In genomic region chr12:110903511-110903910, GRCh38 we compare ENCODE assay signal across 40 cellular contexts. TPM values are rescaled to one million over a fixed set of nuclear protein-coding genes. Genes with fewer than 3 reads are reported as not detected.
"Had no signal": no experiment of that assay in that cellular context is flagged by ENCODE, and none has a peak within 500 bp of the region (broad histone marks: within the 10 kb centered on the region; RNA-seq: fewer than 3 reads in every experiment).

No MANE protein-coding gene starts in this region.

- H3K9me3 Mint-ChIP-seq: activated CD4-positive, alpha-beta memory T cell treated with anti-CD3 and anti-CD28 coated beads, Interleukin-2, amount 10 ng/mL, durations not matched to agents 7 days and 5 days; activated CD4-positive, alpha-beta T cell treated with anti-CD3 and anti-CD28 coated beads, Interleukin-2, amount 10 ng/mL, durations not matched to agents 7 days and 5 days; activated naive CD4-positive, alpha-beta T cell treated with anti-CD3 and anti-CD28 coated beads, Interleukin-2, amount 10 ng/mL, durations not matched to agents 7 days and 5 days; activated naive CD4-positive, alpha-beta T cell treated with anti-CD3 and anti-CD28 coated beads, Interleukin-2, amount 50 U/mL, for 24 hours; activated naive CD8-positive, alpha-beta T cell treated with anti-CD3 and anti-CD28 coated beads, Interleukin-2, amount 10 ng/mL, durations not matched to agents 7 days and 5 days; activated naive CD8-positive, alpha-beta T cell treated with anti-CD3 and anti-CD28 coated beads, Interleukin-2, amount 50 U/mL, for 24 hours; activated T-cell treated with anti-CD3 and anti-CD28 coated beads, Interleukin-2, amount 50 U/mL, for 24 hours; activated T-helper 2 cell treated with anti-CD3 and anti-CD28 coated beads, Interferon-gamma antibody, Interleukin-2, Interleukin-4, amounts not matched to agents 10 μg/mL and 5 μg/mL and 100 μg/mL, durations not matched to agents 14 hours and 24 hours and 36 hours; central memory CD8-positive, alpha-beta T cell; T-helper 2 cell treated with Interferon-gamma antibody and Interleukin-4, amounts not matched to agents 5 μg/mL and 100 μg/mL, for 36 hours had no signal

- H3K27me3 Mint-ChIP-seq: activated CD4-positive, alpha-beta T cell treated with anti-CD3 and anti-CD28 coated beads for 36 hours; activated naive CD4-positive, alpha-beta T cell treated with anti-CD3 and anti-CD28 coated beads, Interleukin-2, amount 50 U/mL, for 24 hours; activated naive CD8-positive, alpha-beta T cell; activated naive CD8-positive, alpha-beta T cell treated with anti-CD3 and anti-CD28 coated beads, Interleukin-2, amount 50 U/mL, for 24 hours; activated T-cell treated with anti-CD3 and anti-CD28 coated beads, Interleukin-2, amount 50 U/mL, for 24 hours; central memory CD8-positive, alpha-beta T cell had no signal

- H3K27me3 ChIP-seq: ascending aorta, cardiac muscle cell had no signal

- H3K4me3 ChIP-seq: ascending aorta, cardiac muscle cell had no signal

- H3K36me3 ChIP-seq: ascending aorta, cardiac muscle cell had no signal

- H3K27ac ChIP-seq: ascending aorta, cardiac muscle cell, VCaP had no signal

- H3K9me3 ChIP-seq: ascending aorta had no signal

- ATAC-seq: activated CD4-positive, alpha-beta T cell treated with anti-CD3 and anti-CD28 coated beads for 36 hours; activated CD4-positive, CD25-positive, alpha-beta regulatory T cell treated with anti-CD3 and anti-CD28 coated beads, Interleukin-2, amount 50 U/mL, for 24 hours; activated CD8-positive, alpha-beta memory T cell treated with anti-CD3 and anti-CD28 coated beads, Interleukin-2, amount 10 ng/mL, durations not matched to agents 7 days and 5 days; activated CD8-positive, alpha-beta T cell treated with anti-CD3 and anti-CD28 coated beads, Interleukin-2, amount 10 ng/mL, durations not matched to agents 7 days and 5 days; activated naive CD8-positive, alpha-beta T cell treated with anti-CD3 and anti-CD28 coated beads, Interleukin-2, amount 50 U/mL, for 24 hours had no signal

- H3K36me3 Mint-ChIP-seq: activated CD8-positive, alpha-beta memory T cell treated with anti-CD3 and anti-CD28 coated beads, Interleukin-2, amount 10 ng/mL, durations not matched to agents 7 days and 5 days; activated naive CD4-positive, alpha-beta T cell treated with anti-CD3 and anti-CD28 coated beads, Interleukin-2, amount 10 ng/mL, durations not matched to agents 7 days and 5 days; activated naive CD4-positive, alpha-beta T cell treated with anti-CD3 and anti-CD28 coated beads, Interleukin-2, amount 50 U/mL, for 24 hours; activated naive CD8-positive, alpha-beta T cell; activated naive CD8-positive, alpha-beta T cell treated with anti-CD3 and anti-CD28 coated beads, Interleukin-2, amount 10 ng/mL, durations not matched to agents 7 days and 5 days; brain had no signal

- H3K27ac Mint-ChIP-seq: activated CD4-positive, alpha-beta memory T cell treated with anti-CD3 and anti-CD28 coated beads, Interleukin-2, amount 10 ng/mL, durations not matched to agents 7 days and 5 days; activated CD4-positive, alpha-beta T cell treated with anti-CD3 and anti-CD28 coated beads for 36 hours; activated CD4-positive, alpha-beta T cell treated with anti-CD3 and anti-CD28 coated beads, Interleukin-2, amount 10 ng/mL, durations not matched to agents 7 days and 5 days; activated CD8-positive, alpha-beta memory T cell treated with anti-CD3 and anti-CD28 coated beads, Interleukin-2, amount 10 ng/mL, durations not matched to agents 7 days and 5 days; activated CD8-positive, alpha-beta T cell treated with anti-CD3 and anti-CD28 coated beads, Interleukin-2, amount 10 ng/mL, durations not matched to agents 7 days and 5 days; activated naive CD4-positive, alpha-beta T cell treated with anti-CD3 and anti-CD28 coated beads, Interleukin-2, amount 10 ng/mL, durations not matched to agents 7 days and 5 days; activated naive CD4-positive, alpha-beta T cell treated with anti-CD3 and anti-CD28 coated beads, Interleukin-2, amount 50 U/mL, for 24 hours; activated naive CD8-positive, alpha-beta T cell; activated naive CD8-positive, alpha-beta T cell treated with anti-CD3 and anti-CD28 coated beads, Interleukin-2, amount 10 ng/mL, durations not matched to agents 7 days and 5 days; activated naive CD8-positive, alpha-beta T cell treated with anti-CD3 and anti-CD28 coated beads, Interleukin-2, amount 50 U/mL, for 24 hours; activated T-cell treated with anti-CD3 and anti-CD28 coated beads, Interleukin-2, amount 50 U/mL, for 24 hours; activated T-helper 2 cell treated with anti-CD3 and anti-CD28 coated beads, Interferon-gamma antibody, Interleukin-2, Interleukin-4, amounts not matched to agents 10 μg/mL and 5 μg/mL and 100 μg/mL, durations not matched to agents 14 hours and 24 hours and 36 hours; brain; T-helper 2 cell treated with Interferon-gamma antibody and Interleukin-4, amounts not matched to agents 5 μg/mL and 100 μg/mL, for 36 hours had no signal

- H3K4me1 Mint-ChIP-seq: activated CD8-positive, alpha-beta memory T cell treated with anti-CD3 and anti-CD28 coated beads, Interleukin-2, amount 10 ng/mL, durations not matched to agents 7 days and 5 days; activated naive CD8-positive, alpha-beta T cell treated with anti-CD3 and anti-CD28 coated beads, Interleukin-2, amount 50 U/mL, for 24 hours; brain; central memory CD8-positive, alpha-beta T cell had no signal

- FAIRE-seq: bronchial epithelial cell, TTC549 had no signal

- DNase-seq: activated CD4-positive, alpha-beta memory T cell treated with anti-CD3 and anti-CD28 coated beads, Interleukin-2, amount 10 ng/mL, durations not matched to agents 7 days and 5 days; activated CD4-positive, alpha-beta T cell treated with anti-CD3 and anti-CD28 coated beads for 1 hour; activated CD4-positive, alpha-beta T cell treated with anti-CD3 and anti-CD28 coated beads for 36 hours; activated CD4-positive, alpha-beta T cell treated with anti-CD3 and anti-CD28 coated beads for 48 hours; activated CD4-positive, alpha-beta T cell treated with anti-CD3 and anti-CD28 coated beads, Interleukin-2, amount 10 ng/mL, durations not matched to agents 7 days and 5 days; activated CD4-positive, alpha-beta T cell treated with anti-CD3 and anti-CD28 coated beads, Interleukin-2, amount 50 U/mL, for 48 hours; activated CD4-positive, CD25-positive, alpha-beta regulatory T cell; activated CD8-positive, alpha-beta memory T cell treated with anti-CD3 and anti-CD28 coated beads for 24 hours; activated CD8-positive, alpha-beta memory T cell treated with anti-CD3 and anti-CD28 coated beads, Interleukin-2, amount 10 ng/mL, durations not matched to agents 7 days and 5 days; activated CD8-positive, alpha-beta memory T cell treated with anti-CD3 and anti-CD28 coated beads, Interleukin-2, amount 50 U/mL, for 48 hours; activated CD8-positive, alpha-beta T cell treated with anti-CD3 and anti-CD28 coated beads, Interleukin-2, amount 10 ng/mL, durations not matched to agents 7 days and 5 days; activated effector memory CD4-positive, alpha-beta T cell treated with Interleukin-2 at 50 U/mL for 16 hours; activated gamma-delta T cell; activated naive CD4-positive, alpha-beta T cell treated with anti-CD3 and anti-CD28 coated beads, Interleukin-2, amount 10 ng/mL, durations not matched to agents 7 days and 5 days; activated naive CD4-positive, alpha-beta T cell treated with Interleukin-2 at 50 U/mL for 16 hours; activated naive CD8-positive, alpha-beta T cell treated with anti-CD3 and anti-CD28 coated beads, Interleukin-2, amount 10 ng/mL, durations not matched to agents 7 days and 5 days; activated naive CD8-positive, alpha-beta T cell treated with anti-CD3 and anti-CD28 coated beads, Interleukin-2, amount 50 U/mL, for 24 hours; activated T-cell treated with anti-CD3 and anti-CD28 coated beads, Interleukin-2, amount 50 U/mL, for 24 hours; activated T-cell treated with anti-CD3 and anti-CD28 coated beads, Interleukin-2, amount 50 U/mL, for 48 hours; amygdala; anterior cingulate cortex; caudate nucleus; cerebellar nuclear complex; T-helper 2 cell; T-helper 9 cell had no signal

- H3K4me1 ChIP-seq: ascending aorta had no signal

- H3K4me3 Mint-ChIP-seq: activated CD4-positive, alpha-beta memory T cell treated with anti-CD3 and anti-CD28 coated beads, Interleukin-2, amount 10 ng/mL, durations not matched to agents 7 days and 5 days; activated CD4-positive, alpha-beta T cell treated with anti-CD3 and anti-CD28 coated beads for 36 hours; activated CD4-positive, alpha-beta T cell treated with anti-CD3 and anti-CD28 coated beads, Interleukin-2, amount 10 ng/mL, durations not matched to agents 7 days and 5 days; activated CD8-positive, alpha-beta memory T cell treated with anti-CD3 and anti-CD28 coated beads, Interleukin-2, amount 10 ng/mL, durations not matched to agents 7 days and 5 days; activated CD8-positive, alpha-beta T cell treated with anti-CD3 and anti-CD28 coated beads, Interleukin-2, amount 10 ng/mL, durations not matched to agents 7 days and 5 days; activated naive CD4-positive, alpha-beta T cell treated with anti-CD3 and anti-CD28 coated beads, Interleukin-2, amount 10 ng/mL, durations not matched to agents 7 days and 5 days; activated naive CD4-positive, alpha-beta T cell treated with anti-CD3 and anti-CD28 coated beads, Interleukin-2, amount 50 U/mL, for 24 hours; activated naive CD8-positive, alpha-beta T cell; activated naive CD8-positive, alpha-beta T cell treated with anti-CD3 and anti-CD28 coated beads, Interleukin-2, amount 10 ng/mL, durations not matched to agents 7 days and 5 days; activated naive CD8-positive, alpha-beta T cell treated with anti-CD3 and anti-CD28 coated beads, Interleukin-2, amount 50 U/mL, for 24 hours; activated T-cell treated with anti-CD3 and anti-CD28 coated beads, Interleukin-2, amount 50 U/mL, for 24 hours; brain; central memory CD8-positive, alpha-beta T cell; T-helper 2 cell treated with Interferon-gamma antibody and Interleukin-4, amounts not matched to agents 5 μg/mL and 100 μg/mL, for 36 hours had no signal

RNA-seq across cellular contexts. Expression of gene MYL2, which starts 16.9 kb away (rescaled TPM):
- total RNA-seq: activated CD4-positive, alpha-beta memory T cell treated with anti-CD3 and anti-CD28 coated beads, Interleukin-2, amount 10 ng/mL, durations not matched to agents 7 days and 5 days; activated CD4-positive, alpha-beta T cell treated with anti-CD3 and anti-CD28 coated beads for 36 hours; activated CD4-positive, alpha-beta T cell treated with anti-CD3 and anti-CD28 coated beads, Interleukin-2, amount 10 ng/mL, durations not matched to agents 7 days and 5 days; activated CD8-positive, alpha-beta memory T cell treated with anti-CD3 and anti-CD28 coated beads, Interleukin-2, amount 10 ng/mL, durations not matched to agents 7 days and 5 days; activated CD8-positive, alpha-beta T cell treated with anti-CD3 and anti-CD28 coated beads, Interleukin-2, amount 10 ng/mL, durations not matched to agents 7 days and 5 days; activated naive CD8-positive, alpha-beta T cell treated with anti-CD3 and anti-CD28 coated beads, Interleukin-2, amount 10 ng/mL, durations not matched to agents 7 days and 5 days; activated T-helper 2 cell treated with anti-CD3 and anti-CD28 coated beads, Interferon-gamma antibody, Interleukin-2, Interleukin-4, amounts not matched to agents 10 μg/mL and 5 μg/mL and 100 μg/mL, durations not matched to agents 14 hours and 24 hours and 36 hours; ascending aorta; bronchial epithelial cell; chondrocyte; T-helper 1 cell treated with Interleukin-12 subunit alpha and Interleukin-12 subunit beta and Interleukin-4 antibody, amounts not matched to agents 30 ng/mL and 1 ng/mL, for 36 hours had no signal

RNA-seq across cellular contexts. Expression of gene CCDC63, which starts 56.7 kb away (rescaled TPM):
- total RNA-seq: activated CD4-positive, alpha-beta memory T cell treated with anti-CD3 and anti-CD28 coated beads, Interleukin-2, amount 10 ng/mL, durations not matched to agents 7 days and 5 days; activated CD4-positive, alpha-beta T cell treated with anti-CD3 and anti-CD28 coated beads for 36 hours; activated CD4-positive, alpha-beta T cell treated with anti-CD3 and anti-CD28 coated beads, Interleukin-2, amount 10 ng/mL, durations not matched to agents 7 days and 5 days; activated CD8-positive, alpha-beta memory T cell treated with anti-CD3 and anti-CD28 coated beads, Interleukin-2, amount 10 ng/mL, durations not matched to agents 7 days and 5 days; activated CD8-positive, alpha-beta T cell treated with anti-CD3 and anti-CD28 coated beads, Interleukin-2, amount 10 ng/mL, durations not matched to agents 7 days and 5 days; activated naive CD8-positive, alpha-beta T cell treated with anti-CD3 and anti-CD28 coated beads, Interleukin-2, amount 10 ng/mL, durations not matched to agents 7 days and 5 days; activated T-helper 2 cell treated with anti-CD3 and anti-CD28 coated beads, Interferon-gamma antibody, Interleukin-2, Interleukin-4, amounts not matched to agents 10 μg/mL and 5 μg/mL and 100 μg/mL, durations not matched to agents 14 hours and 24 hours and 36 hours; ascending aorta; bronchial epithelial cell; cardiac muscle cell; chondrocyte; T-helper 1 cell treated with Interleukin-12 subunit alpha and Interleukin-12 subunit beta and Interleukin-4 antibody, amounts not matched to agents 30 ng/mL and 1 ng/mL, for 36 hours had no signal
- polyA plus RNA-seq: adipose tissue had no signal
